Comparison of ENCODE assay signal across 1 cellular context in the genomic region with DNA sequence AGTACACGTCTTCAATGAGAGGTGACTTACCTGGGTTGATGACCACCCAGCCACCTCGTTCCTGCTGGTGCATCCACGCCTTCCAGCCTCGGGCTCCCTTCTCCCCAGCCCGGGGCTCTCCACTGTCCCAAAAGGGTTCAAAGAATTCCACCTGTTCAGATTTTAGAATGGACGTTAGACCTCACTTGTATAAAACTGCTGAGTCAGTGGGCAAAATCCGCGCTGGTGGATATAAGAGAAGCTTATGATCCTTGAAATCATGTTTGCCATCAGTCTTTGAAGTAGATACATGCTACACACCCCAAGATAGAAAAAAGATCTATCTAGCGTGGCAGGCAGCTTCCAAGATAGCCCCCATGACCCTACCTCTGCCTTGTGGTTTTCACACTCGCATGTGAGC.
TF ChIP-seq lines count a peak whose summit lies in the region.

No MANE protein-coding gene starts in this region.

TF ChIP-seq in GM23338, 12 proteins besides CTCF, POLR2A, EP300 and RAD21 (continued from another document):
- TF ChIP-seq, protein P1, sequence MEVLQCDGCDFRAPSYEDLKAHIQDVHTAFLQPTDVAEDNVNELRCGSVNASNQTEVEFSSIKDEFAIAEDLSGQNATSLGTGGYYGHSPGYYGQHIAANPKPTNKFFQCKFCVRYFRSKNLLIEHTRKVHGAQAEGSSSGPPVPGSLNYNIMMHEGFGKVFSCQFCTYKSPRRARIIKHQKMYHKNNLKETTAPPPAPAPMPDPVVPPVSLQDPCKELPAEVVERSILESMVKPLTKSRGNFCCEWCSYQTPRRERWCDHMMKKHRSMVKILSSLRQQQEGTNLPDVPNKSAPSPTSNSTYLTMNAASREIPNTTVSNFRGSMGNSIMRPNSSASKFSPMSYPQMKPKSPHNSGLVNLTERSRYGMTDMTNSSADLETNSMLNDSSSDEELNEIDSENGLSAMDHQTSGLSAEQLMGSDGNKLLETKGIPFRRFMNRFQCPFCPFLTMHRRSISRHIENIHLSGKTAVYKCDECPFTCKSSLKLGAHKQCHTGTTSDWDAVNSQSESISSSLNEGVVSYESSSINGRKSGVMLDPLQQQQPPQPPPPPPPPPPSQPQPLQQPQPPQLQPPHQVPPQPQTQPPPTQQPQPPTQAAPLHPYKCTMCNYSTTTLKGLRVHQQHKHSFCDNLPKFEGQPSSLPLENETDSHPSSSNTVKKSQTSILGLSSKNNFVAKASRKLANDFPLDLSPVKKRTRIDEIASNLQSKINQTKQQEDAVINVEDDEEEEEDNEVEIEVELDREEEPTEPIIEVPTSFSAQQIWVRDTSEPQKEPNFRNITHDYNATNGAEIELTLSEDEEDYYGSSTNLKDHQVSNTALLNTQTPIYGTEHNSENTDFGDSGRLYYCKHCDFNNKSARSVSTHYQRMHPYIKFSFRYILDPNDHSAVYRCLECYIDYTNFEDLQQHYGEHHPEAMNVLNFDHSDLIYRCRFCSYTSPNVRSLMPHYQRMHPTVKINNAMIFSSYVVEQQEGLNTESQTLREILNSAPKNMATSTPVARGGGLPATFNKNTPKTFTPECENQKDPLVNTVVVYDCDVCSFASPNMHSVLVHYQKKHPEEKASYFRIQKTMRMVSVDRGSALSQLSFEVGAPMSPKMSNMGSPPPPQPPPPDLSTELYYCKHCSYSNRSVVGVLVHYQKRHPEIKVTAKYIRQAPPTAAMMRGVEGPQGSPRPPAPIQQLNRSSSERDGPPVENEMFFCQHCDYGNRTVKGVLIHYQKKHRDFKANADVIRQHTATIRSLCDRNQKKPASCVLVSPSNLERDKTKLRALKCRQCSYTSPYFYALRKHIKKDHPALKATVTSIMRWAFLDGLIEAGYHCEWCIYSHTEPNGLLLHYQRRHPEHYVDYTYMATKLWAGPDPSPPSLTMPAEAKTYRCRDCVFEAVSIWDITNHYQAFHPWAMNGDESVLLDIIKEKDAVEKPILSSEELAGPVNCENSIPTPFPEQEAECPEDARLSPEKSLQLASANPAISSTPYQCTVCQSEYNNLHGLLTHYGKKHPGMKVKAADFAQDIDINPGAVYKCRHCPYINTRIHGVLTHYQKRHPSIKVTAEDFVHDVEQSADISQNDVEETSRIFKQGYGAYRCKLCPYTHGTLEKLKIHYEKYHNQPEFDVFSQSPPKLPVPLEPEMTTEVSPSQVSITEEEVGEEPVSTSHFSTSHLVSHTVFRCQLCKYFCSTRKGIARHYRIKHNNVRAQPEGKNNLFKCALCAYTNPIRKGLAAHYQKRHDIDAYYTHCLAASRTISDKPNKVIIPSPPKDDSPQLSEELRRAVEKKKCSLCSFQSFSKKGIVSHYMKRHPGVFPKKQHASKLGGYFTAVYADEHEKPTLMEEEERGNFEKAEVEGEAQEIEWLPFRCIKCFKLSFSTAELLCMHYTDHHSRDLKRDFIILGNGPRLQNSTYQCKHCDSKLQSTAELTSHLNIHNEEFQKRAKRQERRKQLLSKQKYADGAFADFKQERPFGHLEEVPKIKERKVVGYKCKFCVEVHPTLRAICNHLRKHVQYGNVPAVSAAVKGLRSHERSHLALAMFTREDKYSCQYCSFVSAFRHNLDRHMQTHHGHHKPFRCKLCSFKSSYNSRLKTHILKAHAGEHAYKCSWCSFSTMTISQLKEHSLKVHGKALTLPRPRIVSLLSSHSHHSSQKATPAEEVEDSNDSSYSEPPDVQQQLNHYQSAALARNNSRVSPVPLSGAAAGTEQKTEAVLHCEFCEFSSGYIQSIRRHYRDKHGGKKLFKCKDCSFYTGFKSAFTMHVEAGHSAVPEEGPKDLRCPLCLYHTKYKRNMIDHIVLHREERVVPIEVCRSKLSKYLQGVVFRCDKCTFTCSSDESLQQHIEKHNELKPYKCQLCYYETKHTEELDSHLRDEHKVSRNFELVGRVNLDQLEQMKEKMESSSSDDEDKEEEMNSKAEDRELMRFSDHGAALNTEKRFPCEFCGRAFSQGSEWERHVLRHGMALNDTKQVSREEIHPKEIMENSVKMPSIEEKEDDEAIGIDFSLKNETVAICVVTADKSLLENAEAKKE (CRISPR knock-in tag; IDR thresholded peaks at IDR 0.05): no peak
- TF ChIP-seq, protein P2, sequence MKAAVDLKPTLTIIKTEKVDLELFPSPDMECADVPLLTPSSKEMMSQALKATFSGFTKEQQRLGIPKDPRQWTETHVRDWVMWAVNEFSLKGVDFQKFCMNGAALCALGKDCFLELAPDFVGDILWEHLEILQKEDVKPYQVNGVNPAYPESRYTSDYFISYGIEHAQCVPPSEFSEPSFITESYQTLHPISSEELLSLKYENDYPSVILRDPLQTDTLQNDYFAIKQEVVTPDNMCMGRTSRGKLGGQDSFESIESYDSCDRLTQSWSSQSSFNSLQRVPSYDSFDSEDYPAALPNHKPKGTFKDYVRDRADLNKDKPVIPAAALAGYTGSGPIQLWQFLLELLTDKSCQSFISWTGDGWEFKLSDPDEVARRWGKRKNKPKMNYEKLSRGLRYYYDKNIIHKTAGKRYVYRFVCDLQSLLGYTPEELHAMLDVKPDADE (IDR thresholded peaks at IDR 0.05): no peak
- TF ChIP-seq, protein P3, sequence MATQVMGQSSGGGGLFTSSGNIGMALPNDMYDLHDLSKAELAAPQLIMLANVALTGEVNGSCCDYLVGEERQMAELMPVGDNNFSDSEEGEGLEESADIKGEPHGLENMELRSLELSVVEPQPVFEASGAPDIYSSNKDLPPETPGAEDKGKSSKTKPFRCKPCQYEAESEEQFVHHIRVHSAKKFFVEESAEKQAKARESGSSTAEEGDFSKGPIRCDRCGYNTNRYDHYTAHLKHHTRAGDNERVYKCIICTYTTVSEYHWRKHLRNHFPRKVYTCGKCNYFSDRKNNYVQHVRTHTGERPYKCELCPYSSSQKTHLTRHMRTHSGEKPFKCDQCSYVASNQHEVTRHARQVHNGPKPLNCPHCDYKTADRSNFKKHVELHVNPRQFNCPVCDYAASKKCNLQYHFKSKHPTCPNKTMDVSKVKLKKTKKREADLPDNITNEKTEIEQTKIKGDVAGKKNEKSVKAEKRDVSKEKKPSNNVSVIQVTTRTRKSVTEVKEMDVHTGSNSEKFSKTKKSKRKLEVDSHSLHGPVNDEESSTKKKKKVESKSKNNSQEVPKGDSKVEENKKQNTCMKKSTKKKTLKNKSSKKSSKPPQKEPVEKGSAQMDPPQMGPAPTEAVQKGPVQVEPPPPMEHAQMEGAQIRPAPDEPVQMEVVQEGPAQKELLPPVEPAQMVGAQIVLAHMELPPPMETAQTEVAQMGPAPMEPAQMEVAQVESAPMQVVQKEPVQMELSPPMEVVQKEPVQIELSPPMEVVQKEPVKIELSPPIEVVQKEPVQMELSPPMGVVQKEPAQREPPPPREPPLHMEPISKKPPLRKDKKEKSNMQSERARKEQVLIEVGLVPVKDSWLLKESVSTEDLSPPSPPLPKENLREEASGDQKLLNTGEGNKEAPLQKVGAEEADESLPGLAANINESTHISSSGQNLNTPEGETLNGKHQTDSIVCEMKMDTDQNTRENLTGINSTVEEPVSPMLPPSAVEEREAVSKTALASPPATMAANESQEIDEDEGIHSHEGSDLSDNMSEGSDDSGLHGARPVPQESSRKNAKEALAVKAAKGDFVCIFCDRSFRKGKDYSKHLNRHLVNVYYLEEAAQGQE (IDR thresholded peaks at IDR 0.05; ENCODE audit: unreplicated experiment): no peak
- no peak for TF ChIP-seq ZNF114 (CRISPR knock-in tag; IDR thresholded peaks at IDR 0.05)
TF ChIP-seq in GM23338: peak in this region for 0.
